ENCODE assay signal across 8 cellular contexts in the genomic region with DNA sequence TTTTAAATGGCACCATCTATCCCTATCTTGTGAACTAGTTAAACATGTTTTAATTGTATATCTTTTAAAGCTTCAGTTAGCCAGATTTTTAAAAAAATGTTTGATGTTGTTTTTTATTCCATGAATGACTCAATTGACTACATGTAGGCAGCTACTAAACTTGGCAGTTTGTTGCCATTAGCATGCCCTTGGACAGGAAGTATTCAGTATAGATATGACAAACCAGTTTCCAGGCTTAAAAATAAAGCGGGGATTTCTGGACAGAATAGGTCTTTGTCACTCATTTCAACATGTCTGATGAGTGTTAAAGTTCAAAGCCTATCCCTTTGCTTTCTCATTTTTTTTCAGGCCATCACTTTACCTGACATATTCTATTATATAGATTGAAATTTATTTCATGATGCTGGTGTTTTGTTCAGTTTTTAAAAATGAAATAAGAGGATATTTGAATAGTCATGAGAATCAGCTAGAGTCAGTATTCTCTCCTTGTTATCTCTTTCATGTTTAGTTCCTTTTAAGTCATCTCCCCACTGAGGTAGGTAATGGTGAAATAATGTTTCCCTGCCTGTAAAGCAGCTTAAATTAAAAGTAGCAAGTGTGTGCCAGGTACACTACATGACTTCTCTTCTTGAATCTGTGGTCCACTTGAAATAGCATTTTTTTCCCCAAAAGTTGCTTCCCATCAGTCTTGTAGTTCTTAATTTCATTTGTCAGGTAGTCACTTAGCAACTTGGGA. TPM values are rescaled to one million over a fixed set of nuclear protein-coding genes. Genes with fewer than 3 reads are reported as not detected.
DNase-seq lines count a peak whose midpoint lies in the region; ATAC-seq, FAIRE-seq and TF ChIP-seq lines count a peak whose summit lies in the region.

No MANE protein-coding gene starts in this region.

- TF ChIP-seq CTCF in PC-3 (conservative IDR thresholded peaks at IDR 0.05; ENCODE audit: low read depth, low read length) (no peak), brain microvascular endothelial cell (IDR thresholded peaks at IDR 0.05; ENCODE audit: low read depth, low read length, missing control alignments) (no peak)

- H3K4me3 ChIP-seq in PC-3 (ENCODE audit: low read length) (no peak overlapping the region), brain microvascular endothelial cell (ENCODE audit: low read depth, low read length) (no peak overlapping the region)

- ATAC-seq in GM18520 (IDR thresholded peaks at IDR 0.05; ENCODE audit: unreplicated experiment) (peak; percentile 80), HG02642 (IDR thresholded peaks at IDR 0.05; ENCODE audit: poor library complexity, unreplicated experiment) (peak; percentile 79), PC-3 (peak; percentile 83)

- no peak for FAIRE-seq in RCC 7860 (lab: Jason Lieb, UNC)

- H3K9me3 ChIP-seq in PC-3 (ENCODE audit: low read length): no peaks in the 10 kb centered on the region

- no peaks in the 10 kb centered on the region for H3K36me3 ChIP-seq in PC-3 (ENCODE audit: low read depth, low read length)
- no peaks in the 10 kb centered on the region for H3K36me3 ChIP-seq in brain microvascular endothelial cell (replicated peaks)

- intact Hi-C loops in PC-3 (cut with micrococcal nuclease): no loop called here

- no peak overlapping the region for H3K9ac ChIP-seq in PC-3 (ENCODE audit: low read length)

- peak overlapping the region; percentile 34 for H3K27ac ChIP-seq in PC-3 (ENCODE audit: low read length)
- no peak overlapping the region for H3K27ac ChIP-seq in brain microvascular endothelial cell

- no peaks in the 10 kb centered on the region for H4K20me1 ChIP-seq in PC-3 (ENCODE audit: low read length)

- CTCF ChIA-PET in PC-3 (lab: Charles Lee): no interaction called here

- peaks cover 42% of the 10 kb centered on the region for H3K79me2 ChIP-seq in PC-3 (ENCODE audit: low read length)

- H3K4me1 ChIP-seq in PC-3 (ENCODE audit: insufficient read depth, low read length): peaks cover 21% of the 10 kb centered on the region

- POLR2A ChIA-PET in PC-3 (lab: Charles Lee; ENCODE audit: unreplicated experiment): no interaction called here

- no TSS peak for BruUV-seq in PC-3 (replicated peaks; lab: Mats Ljungman, UMichigan)

- H3F3A ChIP-seq in PC-3 (ENCODE audit: low read length, unreplicated experiment): no peaks in the 10 kb centered on the region

- H3K27me3 ChIP-seq in PC-3 (ENCODE audit: low read length): no peaks in the 10 kb centered on the region
- no peaks in the 10 kb centered on the region for H3K27me3 ChIP-seq in brain microvascular endothelial cell (replicated peaks)

- H3K9me2 ChIP-seq in PC-3 (replicated peaks; ENCODE audit: low read length): no peaks in the 10 kb centered on the region

- in situ Hi-C loops in brain microvascular endothelial cell (cut with HindIII; ENCODE audit: low pct_ligation_motif_present, low sequenced_read_pairs): no loop called here

- no peak overlapping the region for H2AFZ ChIP-seq in PC-3 (ENCODE audit: low read length)

- DNase-seq in PC-3: peak; percentile 57
- DNase-seq in glomerular visceral epithelial cell (ENCODE audit: extremely low spot score): peak; percentile 23
- DNase-seq in DMS114 treated with DMSO at 0.1 percent for 48 hours (lab: John Stamatoyannopoulos, UW; ENCODE audit: unreplicated experiment): no peak
- DNase-seq in globus pallidus (ENCODE audit: low spot score): no peak
- no peak for DNase-seq in RCC 7860 (ENCODE audit: low spot score)
- no peak for DNase-seq in brain microvascular endothelial cell

- peak overlapping the region; percentile 16; the same call in 1 of the 2 replicates for H3K4me2 ChIP-seq in PC-3 (ENCODE audit: low read length)

RNA-seq across cellular contexts. Expression of gene TNFAIP8, which starts 11.9 kb away (rescaled TPM):
- 11.8 and 20.0 TPM in 2 replicates for total RNA-seq in PC-3 (2014; rRNA removed)

Comparison
In these comparisons a context has a peak if more than half of its experiments do, and no peak if none do; other contexts are left out.
1. DNase-seq: peak in PC-3 (single experiment) and glomerular visceral epithelial cell (single experiment); none in DMS114 treated with DMSO at 0.1 percent for 48 hours (single experiment), globus pallidus (single experiment), RCC 7860 (single experiment) and brain microvascular endothelial cell (single experiment).
2. Peak in every context shown above with its lines, with median percentiles within 50 percentile points of each other: ATAC-seq.